16 cellular contexts compared by ENCODE assay signal in genomic region chr2:21267232-21267835, GRCh38.
DNase-seq lines count a peak whose midpoint lies in the region; ATAC-seq and TF ChIP-seq lines count a peak whose summit lies in the region.
"Had no signal": no experiment of that assay in that cellular context is flagged by ENCODE, and none has a peak within 500 bp of the region (broad histone marks: within the 10 kb centered on the region; RNA-seq: fewer than 3 reads in every experiment).

No MANE protein-coding gene starts in this region.

- H3K4me3 ChIP-seq in H7 (ENCODE audit: insufficient read depth, low read depth, low read length) = no peak overlapping the region
- H3K4me3 ChIP-seq in endodermal cell (ENCODE audit: low read length) = no peak overlapping the region
- no peak overlapping the region for H3K4me3 ChIP-seq in right atrium auricular region
- H3K4me3 ChIP-seq: PC-9 had no signal

- no peaks in the 10 kb centered on the region for H3K36me3 ChIP-seq in H7 (replicated peaks; ENCODE audit: control insufficient read depth, insufficient read depth, low read length)
- no peaks in the 10 kb centered on the region for H3K36me3 ChIP-seq in endodermal cell (ENCODE audit: control insufficient read depth, insufficient read depth, low read length)
- no peaks in the 10 kb centered on the region for H3K36me3 ChIP-seq in right atrium auricular region

- WGBS in endodermal cell (ENCODE audit: insufficient coverage in 1 of 2, insufficient read length in 1 of 2), 2 experiments = 78% methylated on average over 5 of the region's 5 CpGs; no CpG with 5 or more reads in 1 of the 2 experiments

- H3K9me3 Mint-ChIP-seq in endodermal cell = no peaks in the 10 kb centered on the region
- H3K9me3 Mint-ChIP-seq: CD8-positive, alpha-beta T cell had no signal

- ATAC-seq in GM21825 (IDR thresholded peaks at IDR 0.05; ENCODE audit: unreplicated experiment) = no peak
- ATAC-seq: CD8-positive, alpha-beta T cell had no signal

- H3K27ac ChIP-seq in endodermal cell (ENCODE audit: low read depth, low read length) (no peak overlapping the region), right atrium auricular region (peak overlapping the region; percentile 74 to 79)
- H3K27ac ChIP-seq: PC-9 had no signal

- no peak overlapping the region for H3K4me3 Mint-ChIP-seq in endodermal cell
- H3K4me3 Mint-ChIP-seq: CD8-positive, alpha-beta T cell had no signal

- peaks cover 2% of the 10 kb centered on the region for H3K27me3 Mint-ChIP-seq in endodermal cell (ENCODE audit: insufficient read depth)

- H3K9me3 ChIP-seq in endodermal cell (ENCODE audit: control insufficient read depth, low read length) = no peaks in the 10 kb centered on the region
- no peaks in the 10 kb centered on the region for H3K9me3 ChIP-seq in right atrium auricular region

- H3K27ac Mint-ChIP-seq in endodermal cell = no peak overlapping the region
- H3K27ac Mint-ChIP-seq: CD8-positive, alpha-beta T cell had no signal

- TF ChIP-seq CTCF in endodermal cell (conservative IDR thresholded peaks at IDR 0.05) (peak; percentile 29), right atrium auricular region (IDR thresholded peaks at IDR 0.05) (no peak)

- H3K4me1 Mint-ChIP-seq in endodermal cell = peaks cover 42% of the 10 kb centered on the region

- no peaks in the 10 kb centered on the region for H3K36me3 Mint-ChIP-seq in endodermal cell (ENCODE audit: low read depth)
- H3K36me3 Mint-ChIP-seq: CD8-positive, alpha-beta T cell had no signal

- DNase-seq in H7 (peak; percentile 28), endodermal cell (peak; percentile 40), right atrium auricular region (ENCODE audit: low spot score) (no peak), superior temporal gyrus (ENCODE audit: extremely low spot score) (peak; percentile 29), NCI-H2081 treated with DMSO at 0.1 percent for 48 hours (lab: John Stamatoyannopoulos, UW) (no peak), NCI-H774 (lab: John Stamatoyannopoulos, UW) (no peak)
- DNase-seq: CD8-positive, alpha-beta T cell; DND-41; GDM1; IMR-90; NCI-H1436 treated with DMSO at 0.1 percent for 48 hours; NCI-H2081; NCI-H2227 treated with DMSO at 0.1 percent for 48 hours; NCI-H526 treated with DMSO at 0.1 percent for 48 hours had no signal

- H3K4me1 ChIP-seq in endodermal cell (ENCODE audit: control insufficient read depth, insufficient read depth, low read length) (peaks cover 7% of the 10 kb centered on the region), right atrium auricular region (peaks cover 0 to 48% of the 10 kb centered on the region in 2 donors)

- H3K9ac ChIP-seq in endodermal cell (ENCODE audit: extremely low read depth, low read length, poor library complexity, severe bottlenecking) = no peak overlapping the region

- H3K27me3 ChIP-seq in H7 (ENCODE audit: control insufficient read depth, insufficient read depth, low read length) (no peaks in the 10 kb centered on the region), endodermal cell (ENCODE audit: control insufficient read depth, insufficient read depth, low read length, poor library complexity, severe bottlenecking) (no peaks in the 10 kb centered on the region), right atrium auricular region (no peaks in the 10 kb centered on the region)

Comparison
In these comparisons a context has a peak if more than half of its experiments do, and no peak if none do; other contexts are left out.
1. DNase-seq: peak in H7 (single experiment), endodermal cell (single experiment) and superior temporal gyrus (single experiment); none in right atrium auricular region (single experiment), NCI-H2081 treated with DMSO at 0.1 percent for 48 hours (single experiment) and NCI-H774 (single experiment).